Comparison of ENCODE assay signal across 8 cellular contexts in genomic region chr5:151224372-151224771, GRCh38. TPM values are rescaled to one million over a fixed set of nuclear protein-coding genes. Genes with fewer than 3 reads are reported as not detected.
DNase-seq lines count a peak whose midpoint lies in the region; ATAC-seq and TF ChIP-seq lines count a peak whose summit lies in the region.

No MANE protein-coding gene starts in this region.

- H3K9me2 ChIP-seq in neural cell (ENCODE audit: insufficient read depth, low read length): no peaks in the 10 kb centered on the region

- no peak overlapping the region for H2AFZ ChIP-seq in neural cell (ENCODE audit: low read depth, low read length)

- H3K27ac Mint-ChIP-seq in activated naive CD8-positive, alpha-beta T cell treated with anti-CD3 and anti-CD28 coated beads, Interleukin-2, amount 50 U/mL, for 24 hours: peak overlapping the region; percentile 84

- no peak for TF ChIP-seq RAD21 in neural cell (conservative IDR thresholded peaks at IDR 0.05)

- in situ Hi-C loops in GM13977 (cut with MboI; ENCODE audit: low pct_unique_long_range_greater_than_20kb, low sequenced_read_pairs, unreplicated experiment): no loop called here

- H3K36me3 ChIP-seq in neural cell (ENCODE audit: insufficient read depth, low read length): no peaks in the 10 kb centered on the region

- H3K9me3 ChIP-seq in neural cell (ENCODE audit: low read length): no peaks in the 10 kb centered on the region

- H3K4me1 Mint-ChIP-seq in activated naive CD8-positive, alpha-beta T cell treated with anti-CD3 and anti-CD28 coated beads, Interleukin-2, amount 50 U/mL, for 24 hours: peaks cover 49% of the 10 kb centered on the region

- peak overlapping the region; percentile 84 for H3K4me3 Mint-ChIP-seq in activated naive CD8-positive, alpha-beta T cell treated with anti-CD3 and anti-CD28 coated beads, Interleukin-2, amount 50 U/mL, for 24 hours

- H4K20me1 ChIP-seq in neural cell (ENCODE audit: insufficient read depth): no peaks in the 10 kb centered on the region

- no peaks in the 10 kb centered on the region for H3K27me3 Mint-ChIP-seq in activated naive CD8-positive, alpha-beta T cell treated with anti-CD3 and anti-CD28 coated beads, Interleukin-2, amount 50 U/mL, for 24 hours

- no peaks in the 10 kb centered on the region for H3K79me2 ChIP-seq in neural cell (replicated peaks; ENCODE audit: insufficient read depth, low read length)

- no peak overlapping the region for H3K4me2 ChIP-seq in neural cell (ENCODE audit: low read length)

- peaks cover 17% of the 10 kb centered on the region for H3K27me3 ChIP-seq in neural cell (ENCODE audit: insufficient read depth, low read depth, low read length)

- TF ChIP-seq CTCF in GM13977 (IDR thresholded peaks at IDR 0.05; ENCODE audit: extremely low read depth, insufficient read depth, missing control alignments): no peak
- TF ChIP-seq CTCF in neural cell (IDR thresholded peaks at IDR 0.05; ENCODE audit: poor library complexity, severe bottlenecking): no peak

- DNase-seq in GM13977 (ENCODE audit: low spot score) (peak; percentile 48), NCI-H82 treated with DMSO at 0.1 percent for 48 hours (lab: John Stamatoyannopoulos, UW; ENCODE audit: unreplicated experiment) (no peak), NCI-H526 treated with DMSO at 0.1 percent for 48 hours (lab: John Stamatoyannopoulos, UW) (no peak)
- no peak for DNase-seq in activated naive CD8-positive, alpha-beta T cell treated with anti-CD3 and anti-CD28 coated beads, Interleukin-2, amount 50 U/mL, for 24 hours
- DNase-seq in activated CD4-positive, alpha-beta T cell treated with anti-CD3 and anti-CD28 coated beads, Interleukin-2, amount 50 U/mL, for 1 hour: no peak

- H3K36me3 Mint-ChIP-seq in activated naive CD8-positive, alpha-beta T cell treated with anti-CD3 and anti-CD28 coated beads, Interleukin-2, amount 50 U/mL, for 24 hours (ENCODE audit: low read depth): peaks cover 10% of the 10 kb centered on the region

- no peak overlapping the region for H3K27ac ChIP-seq in neural cell (ENCODE audit: low read length)

- peak overlapping the region; percentile 76 for H3K4me3 ChIP-seq in neural cell (ENCODE audit: low read length)

- H3K9ac ChIP-seq in neural cell (ENCODE audit: low read length): no peak overlapping the region

- ATAC-seq in HG03159 (IDR thresholded peaks at IDR 0.05; ENCODE audit: unreplicated experiment) (peak; percentile 51), GM18873 (IDR thresholded peaks at IDR 0.05; ENCODE audit: low FRiP score, unreplicated experiment) (no peak)
- no peak for ATAC-seq in activated naive CD8-positive, alpha-beta T cell treated with anti-CD3 and anti-CD28 coated beads, Interleukin-2, amount 50 U/mL, for 24 hours

- H3F3A ChIP-seq in neural cell (ENCODE audit: insufficient read depth, low read length, poor library complexity, severe bottlenecking): no peaks in the 10 kb centered on the region

- no peak for TF ChIP-seq EP300 in neural cell (conservative IDR thresholded peaks at IDR 0.05; ENCODE audit: poor library complexity, severe bottlenecking)

- no peaks in the 10 kb centered on the region for H3K9me3 Mint-ChIP-seq in activated naive CD8-positive, alpha-beta T cell treated with anti-CD3 and anti-CD28 coated beads, Interleukin-2, amount 50 U/mL, for 24 hours

TF ChIP-seq in neural cell, 6 proteins besides CTCF, POLR2A, EP300 and RAD21:
- no peak for TF ChIP-seq EZH2 (IDR thresholded peaks at IDR 0.05; ENCODE audit: borderline replicate concordance, insufficient read depth, low read length, poor library complexity, severe bottlenecking)
- no peak for TF ChIP-seq MXI1 (conservative IDR thresholded peaks at IDR 0.05; ENCODE audit: poor library complexity, severe bottlenecking)
- no peak for TF ChIP-seq REST (IDR thresholded peaks at IDR 0.05; ENCODE audit: borderline replicate concordance)
- TF ChIP-seq TAF1 (IDR thresholded peaks at IDR 0.05; ENCODE audit: low read depth): no peak
- no peak for TF ChIP-seq SMC3 (conservative IDR thresholded peaks at IDR 0.05; ENCODE audit: poor library complexity)
- no peak for TF ChIP-seq POLR2AphosphoS5 (IDR thresholded peaks at IDR 0.05)

RNA-seq across cellular contexts. Expression of gene CCDC69, which starts 0.5 kb away (rescaled TPM):
- polyA plus RNA-seq in neural cell: not detected in 2 replicates
- not detected in 2 replicates for polyA minus RNA-seq in neural cell

RNA-seq across cellular contexts. Expression of gene GM2A, which starts 28.6 kb away (rescaled TPM):
- polyA plus RNA-seq in neural cell: 0.40 and 0.98 TPM in 2 replicates
- polyA minus RNA-seq in neural cell: 1.6 and 1.9 TPM in 2 replicates
